2 cellular contexts compared by ENCODE assay signal in genomic region chr4:41050840-41051775, GRCh38.
TF ChIP-seq lines count a peak whose summit lies in the region.

No MANE protein-coding gene starts in this region.

TF ChIP-seq in liver, 16 proteins besides CTCF, POLR2A, EP300 and RAD21:
- TF ChIP-seq HNF4A (conservative IDR thresholded peaks at IDR 0.05) (no peak), NR2F2 (IDR thresholded peaks at IDR 0.05) (peak; percentile 82)

TF ChIP-seq in HepG2, 621 proteins besides CTCF, POLR2A, EP300 and RAD21:
- TF ChIP-seq THYN1 (CRISPR knock-in tag; IDR thresholded peaks at IDR 0.05; ENCODE audit: borderline replicate concordance, low read depth) (no peak), ZNF652 (CRISPR knock-in tag; IDR thresholded peaks at IDR 0.05; ENCODE audit: borderline replicate concordance, low read depth) (no peak), PPARG (CRISPR knock-in tag; conservative IDR thresholded peaks at IDR 0.05) (no peak), ZBTB8A (CRISPR knock-in tag; IDR thresholded peaks at IDR 0.05; ENCODE audit: borderline replicate concordance, low read depth) (no peak), CBX5 (CRISPR knock-in tag; IDR thresholded peaks at IDR 0.05; ENCODE audit: borderline replicate concordance) (no peak), ZNF605 (CRISPR knock-in tag; IDR thresholded peaks at IDR 0.05) (no peak), RARG (CRISPR knock-in tag; IDR thresholded peaks at IDR 0.05; ENCODE audit: low read depth) (no peak), ZEB1 (IDR thresholded peaks at IDR 0.05; ENCODE audit: insufficient replicate concordance, low read depth) (no peak), MEIS1 (CRISPR knock-in tag; IDR thresholded peaks at IDR 0.05; ENCODE audit: borderline replicate concordance) (no peak), ZNF792 (CRISPR knock-in tag; IDR thresholded peaks at IDR 0.05) (no peak), ZNF484 (CRISPR knock-in tag; IDR thresholded peaks at IDR 0.05; ENCODE audit: borderline replicate concordance, low read depth) (no peak)
TF ChIP-seq in HepG2: peak in this region for 0.
